Comparison of ENCODE assay signal across 15 cellular contexts in genomic region chr3:181569356-181569940, GRCh38.
DNase-seq lines count a peak whose midpoint lies in the region; ATAC-seq and TF ChIP-seq lines count a peak whose summit lies in the region.
"Had no signal": no experiment of that assay in that cellular context is flagged by ENCODE, and none has a peak within 500 bp of the region (broad histone marks: within the 10 kb centered on the region; RNA-seq: fewer than 3 reads in every experiment).

No MANE protein-coding gene starts in this region.

- intact Hi-C loops in aorta (cut with DNase I) = no loop called here

- DNase-seq in HEK293T (ENCODE audit: extremely low spot score) (no peak), inferior parietal cortex (ENCODE audit: extremely low spot score) (peak; percentile 47), substantia nigra (lab: John Stamatoyannopoulos, UW) (no peak), NCI-H2227 treated with DMSO at 0.1 percent for 48 hours (lab: John Stamatoyannopoulos, UW) (no peak), aorta (no peak)
- no peak for DNase-seq in central memory CD4-positive, alpha-beta T cell
- DNase-seq: C1 segment of cervical spinal cord; CD4-positive, alpha-beta memory T cell; DMS79 treated with DMSO at 0.1 percent for 48 hours; EL; GOT3; IMR-90 had no signal

- ATAC-seq in HG03108 (IDR thresholded peaks at IDR 0.05; ENCODE audit: unreplicated experiment) (no peak), aorta (ENCODE audit: low FRiP score) (no peak)
- ATAC-seq: HCT116 had no signal

- H3K27ac ChIP-seq in cingulate gyrus (ENCODE audit: low read depth, low read length) (peak overlapping the region; percentile 33), substantia nigra (ENCODE audit: low read depth, low read length, poor library complexity, severe bottlenecking) (peak overlapping the region; percentile 32), aorta (ENCODE audit: low read depth in 1 of 2, low read length in 2 of 2) (no peak overlapping the region)

- no peaks in the 10 kb centered on the region for H3K4me1 ChIP-seq in aorta (ENCODE audit: control insufficient read depth in 1 of 2, insufficient read depth in 2 of 2, low read length in 2 of 2)

- POLR2A ChIA-PET in HEK293T (lab: Yijun Ruan, JAX) = no interaction called here

- H3K27me3 ChIP-seq in aorta (ENCODE audit: control insufficient read depth in 1 of 2, insufficient read depth in 2 of 2, low read length in 1 of 2) = no peaks in the 10 kb centered on the region

- H3K36me3 ChIP-seq in aorta (ENCODE audit: control insufficient read depth in 1 of 2, insufficient read depth in 2 of 2, low read length in 1 of 2) = no peaks in the 10 kb centered on the region

- no peak overlapping the region for H3K4me3 ChIP-seq in aorta (ENCODE audit: low read length in 2 of 2)

- H3K9me3 ChIP-seq in aorta (ENCODE audit: control insufficient read depth, low read length) = no peaks in the 10 kb centered on the region

- WGBS in aorta, 2 donors = 25 to 37% methylated on average over 3 of the region's 3 CpGs

- CTCF ChIA-PET in HEK293T (lab: Yijun Ruan, JAX) = interaction anchor here (1.4 kb wide), 1 partner anchor 132 kb away, joined by 7 read pairs; no protein-coding TSS in a partner anchor

TF ChIP-seq in HEK293T, 16 proteins besides CTCF, POLR2A, EP300 and RAD21:
- TF ChIP-seq PKNOX1 (IDR thresholded peaks at IDR 0.05) (peak; percentile 62; the same call in 1 of the 2 replicates), SUZ12 (IDR thresholded peaks at IDR 0.05) (no peak)

Comparison
In these comparisons a context has a peak if more than half of its experiments do, and no peak if none do; other contexts are left out.
1. H3K27ac ChIP-seq: peak in cingulate gyrus (single experiment) and substantia nigra (single experiment); none in aorta (0 of 2).